In the genomic region with DNA sequence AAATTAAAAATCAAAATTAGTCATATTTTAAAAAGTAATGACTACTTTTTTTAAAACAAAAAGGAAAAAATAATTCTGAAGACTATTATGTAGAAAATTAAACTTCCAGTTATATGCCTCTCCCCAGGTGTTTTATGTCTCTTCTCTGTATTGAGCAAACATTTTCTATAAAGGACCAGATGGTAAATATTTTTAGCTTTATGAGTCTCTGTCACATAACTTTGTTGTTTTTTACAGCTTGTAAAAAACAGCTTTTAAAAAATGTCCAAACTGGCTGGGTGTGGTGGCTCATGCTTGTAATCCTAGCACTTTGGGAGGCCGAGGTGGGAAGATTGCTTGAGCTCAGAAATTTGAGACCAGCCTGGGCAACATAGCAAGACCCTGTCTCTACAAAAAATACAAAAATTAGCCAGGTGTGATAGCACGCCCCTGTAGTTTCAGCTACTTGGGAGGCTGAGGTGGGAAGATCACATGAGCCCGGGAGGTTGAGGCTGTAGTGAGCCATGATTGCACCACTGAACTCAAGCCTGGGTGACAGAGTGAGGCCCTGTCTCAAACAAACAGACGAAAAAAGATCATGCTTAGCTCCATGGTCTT, we compare ENCODE assay signal across 21 cellular contexts.
"Had no signal": no experiment of that assay in that cellular context is flagged by ENCODE, and none has a peak within 500 bp of the region (broad histone marks: within the 10 kb centered on the region; RNA-seq: fewer than 3 reads in every experiment).

No MANE protein-coding gene starts in this region.

- H3K27me3 ChIP-seq: breast epithelium, SJSA1 had no signal

- H3K27ac Mint-ChIP-seq: activated CD4-positive, alpha-beta T cell treated with anti-CD3 and anti-CD28 coated beads, Interleukin-2, amount 10 ng/mL, durations not matched to agents 7 days and 5 days; activated T-cell treated with anti-CD3 and anti-CD28 coated beads, Interleukin-2, amount 50 U/mL, for 72 hours; activated T-helper 2 cell treated with anti-CD3 and anti-CD28 coated beads, Interferon-gamma antibody, Interleukin-2, Interleukin-4, amounts not matched to agents 10 μg/mL and 5 μg/mL and 100 μg/mL, durations not matched to agents 14 hours and 24 hours and 36 hours; T-helper 1 cell treated with Interleukin-12 subunit alpha and Interleukin-12 subunit beta and Interleukin-4 antibody, amounts not matched to agents 30 μg/mL and 1 μg/mL, for 36 hours had no signal

- H3K4me3 ChIP-seq: breast epithelium, SJSA1 had no signal

- H3K9me3 Mint-ChIP-seq: activated CD4-positive, alpha-beta memory T cell treated with anti-CD3 and anti-CD28 coated beads for 36 hours; activated CD4-positive, alpha-beta T cell treated with anti-CD3 and anti-CD28 coated beads, Interleukin-2, amount 10 ng/mL, durations not matched to agents 7 days and 5 days; activated naive CD8-positive, alpha-beta T cell treated with anti-CD3 and anti-CD28 coated beads, Interleukin-2, amount 10 ng/mL, durations not matched to agents 7 days and 5 days; activated T-cell treated with anti-CD3 and anti-CD28 coated beads, Interleukin-2, amount 50 U/mL, for 72 hours; activated T-helper 2 cell treated with anti-CD3 and anti-CD28 coated beads, Interferon-gamma antibody, Interleukin-2, Interleukin-4, amounts not matched to agents 10 μg/mL and 5 μg/mL and 100 μg/mL, durations not matched to agents 14 hours and 24 hours and 36 hours; T-helper 1 cell treated with Interleukin-12 subunit alpha and Interleukin-12 subunit beta and Interleukin-4 antibody, amounts not matched to agents 30 μg/mL and 1 μg/mL, for 36 hours had no signal

- H3K4me1 ChIP-seq: SJSA1 had no signal

- DNase-seq: activated CD4-positive, alpha-beta memory T cell treated with anti-CD3 and anti-CD28 coated beads for 36 hours; activated CD4-positive, alpha-beta T cell treated with anti-CD3 and anti-CD28 coated beads, Interleukin-2, amount 10 ng/mL, durations not matched to agents 7 days and 5 days; activated CD4-positive, CD25-positive, alpha-beta regulatory T cell; activated CD8-positive, alpha-beta memory T cell treated with anti-CD3 and anti-CD28 coated beads, Interleukin-2, amount 50 U/mL, for 4 hours; activated naive CD4-positive, alpha-beta T cell treated with anti-CD3 and anti-CD28 coated beads, Interleukin-2, amount 50 U/mL, for 16 hours; activated naive CD8-positive, alpha-beta T cell treated with anti-CD3 and anti-CD28 coated beads, Interleukin-2, amount 10 ng/mL, durations not matched to agents 7 days and 5 days; activated T-cell treated with anti-CD3 and anti-CD28 coated beads, Interleukin-2, amount 50 U/mL, for 72 hours; aorta; caudate nucleus; MM.1S; NCI-H146; NCI-H187 treated with DMSO at 0.1 percent for 48 hours; NCI-H2081 treated with DMSO at 0.1 percent for 48 hours; NCI-H446; NCI-H524; SHP77; T-helper 9 cell had no signal

- H3K27ac ChIP-seq: breast epithelium, SJSA1 had no signal

- H3K27me3 Mint-ChIP-seq: activated CD4-positive, alpha-beta memory T cell treated with anti-CD3 and anti-CD28 coated beads for 36 hours; activated CD4-positive, alpha-beta T cell treated with anti-CD3 and anti-CD28 coated beads, Interleukin-2, amount 10 ng/mL, durations not matched to agents 7 days and 5 days; activated naive CD8-positive, alpha-beta T cell treated with anti-CD3 and anti-CD28 coated beads, Interleukin-2, amount 10 ng/mL, durations not matched to agents 7 days and 5 days had no signal

- ATAC-seq: activated T-cell treated with anti-CD3 and anti-CD28 coated beads, Interleukin-2, amount 50 U/mL, for 72 hours had no signal

- H3K9me3 ChIP-seq: breast epithelium, SJSA1 had no signal

- H3K4me3 Mint-ChIP-seq: activated CD4-positive, alpha-beta memory T cell treated with anti-CD3 and anti-CD28 coated beads for 36 hours; activated CD4-positive, alpha-beta T cell treated with anti-CD3 and anti-CD28 coated beads, Interleukin-2, amount 10 ng/mL, durations not matched to agents 7 days and 5 days; activated naive CD8-positive, alpha-beta T cell treated with anti-CD3 and anti-CD28 coated beads, Interleukin-2, amount 10 ng/mL, durations not matched to agents 7 days and 5 days; activated T-cell treated with anti-CD3 and anti-CD28 coated beads, Interleukin-2, amount 50 U/mL, for 72 hours; T-helper 1 cell treated with Interleukin-12 subunit alpha and Interleukin-12 subunit beta and Interleukin-4 antibody, amounts not matched to agents 30 μg/mL and 1 μg/mL, for 36 hours had no signal
